Comparison of ENCODE assay signal across 28 cellular contexts in the genomic region with DNA sequence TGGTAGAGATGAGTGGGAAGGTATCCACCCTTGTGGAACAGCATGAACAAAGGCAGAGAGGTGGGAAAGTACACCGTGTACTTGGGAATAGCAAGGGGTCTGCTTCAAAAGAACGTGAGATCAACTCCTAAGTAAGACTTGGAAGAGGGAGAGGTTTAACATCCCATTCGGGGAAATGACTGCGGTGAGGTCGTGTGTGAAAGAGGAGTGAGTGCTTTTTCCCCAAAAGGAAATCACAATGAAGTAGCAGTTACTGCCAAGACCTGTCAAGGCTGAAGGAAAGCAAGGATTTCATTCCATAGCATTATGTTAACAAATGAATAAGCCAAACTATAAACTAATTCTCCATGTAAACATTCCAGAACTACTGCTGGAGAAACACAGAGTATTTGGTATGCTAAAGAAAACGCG. TPM values are rescaled to one million over a fixed set of nuclear protein-coding genes. Genes with fewer than 3 reads are reported as not detected.
DNase-seq lines count a peak whose midpoint lies in the region; ATAC-seq, FAIRE-seq and TF ChIP-seq lines count a peak whose summit lies in the region.
"Had no signal": no experiment of that assay in that cellular context is flagged by ENCODE, and none has a peak within 500 bp of the region (broad histone marks: within the 10 kb centered on the region; RNA-seq: fewer than 3 reads in every experiment).

No MANE protein-coding gene starts in this region.

- H3K27ac Mint-ChIP-seq in astrocyte (ENCODE audit: unreplicated experiment): no peak overlapping the region
- H3K27ac Mint-ChIP-seq: activated CD4-positive, alpha-beta T cell treated with anti-CD3 and anti-CD28 coated beads, Interleukin-2, amount 10 ng/mL, durations not matched to agents 7 days and 5 days; activated CD8-positive, alpha-beta memory T cell treated with anti-CD3 and anti-CD28 coated beads, Interleukin-2, amount 10 ng/mL, durations not matched to agents 7 days and 5 days; activated naive CD8-positive, alpha-beta T cell; activated T-helper 1 cell treated with anti-CD3 and anti-CD28 coated beads, Interleukin-12 subunit alpha, Interleukin-12 subunit beta, Interleukin-2, Interleukin-4 antibody, amounts not matched to agents 30 ng/mL and 10 ng/mL and 1 ng/mL, durations not matched to agents 14 hours and 24 hours and 36 hours; IgD-negative memory B cell; T-helper 1 cell treated with Interleukin-12 subunit alpha and Interleukin-12 subunit beta and Interleukin-4 antibody, amounts not matched to agents 30 μg/mL and 1 μg/mL, for 36 hours had no signal

- DNase-seq in EH (ENCODE audit: low read depth) (peak; percentile 75), astrocyte (ENCODE audit: low read depth) (peak; percentile 23), retinal pigment epithelial cell (ENCODE audit: low read depth) (peak; percentile 33), kidney (no peak), cerebellar nuclear complex (lab: John Stamatoyannopoulos, UW) (no peak)
- DNase-seq: activated CD4-positive, alpha-beta T cell treated with anti-CD3 and anti-CD28 coated beads, Interleukin-2, amount 10 ng/mL, durations not matched to agents 7 days and 5 days; activated CD8-positive, alpha-beta memory T cell treated with anti-CD3 and anti-CD28 coated beads, Interleukin-2, amount 10 ng/mL, durations not matched to agents 7 days and 5 days; brain microvascular endothelial cell; COR-L47; cortex of kidney; EL; foreskin keratinocyte; hippocampal formation; NCI-H1436; NCI-H524 treated with DMSO at 0.1 percent for 48 hours; Peyer's patch; stimulated activated CD4-positive, alpha-beta T cell treated with anti-CD3 and anti-CD28 coated beads, Interleukin-4, amount 100 ng/mL, for 24 hours; stimulated activated naive CD4-positive, alpha-beta T cell treated with Interleukin-2 at 50 U/mL for 16 hours had no signal

- H4K20me1 ChIP-seq in astrocyte (ENCODE audit: insufficient read depth, low read length): no peaks in the 10 kb centered on the region
- H4K20me1 ChIP-seq: BLaER1 had no signal

- H3K36me3 ChIP-seq in astrocyte (ENCODE audit: insufficient read depth, low read length) (no peaks in the 10 kb centered on the region), gastroesophageal sphincter (no peaks in the 10 kb centered on the region), kidney (ENCODE audit: control insufficient read depth in 1 of 2, insufficient read depth in 2 of 2, low read length in 2 of 2) (no peaks in the 10 kb centered on the region)
- H3K36me3 ChIP-seq: BLaER1, brain microvascular endothelial cell, Peyer's patch, tibial nerve had no signal

- H3K4me1 ChIP-seq in astrocyte (ENCODE audit: insufficient read depth, low read length) (no peaks in the 10 kb centered on the region), gastroesophageal sphincter (peaks cover 2 to 60% (median 5%) of the 10 kb centered on the region in 3 donors), kidney (ENCODE audit: control insufficient read depth in 1 of 2, insufficient read depth in 1 of 2, low read depth in 1 of 2, low read length in 2 of 2) (peaks cover 4 to 7% of the 10 kb centered on the region in 2 donors)
- H3K4me1 ChIP-seq: BLaER1 had no signal

- H3K9ac ChIP-seq in astrocyte (ENCODE audit: low read length): no peak overlapping the region
- H3K9ac ChIP-seq in kidney (ENCODE audit: low read length in 2 of 2): no peak overlapping the region
- H3K9ac ChIP-seq: BLaER1 had no signal

- no peaks in the 10 kb centered on the region for H3K79me2 ChIP-seq in astrocyte (ENCODE audit: insufficient read depth, low read length)

- H3K27me3 ChIP-seq in astrocyte (ENCODE audit: insufficient read depth, low read length) (peaks cover 5% of the 10 kb centered on the region), gastroesophageal sphincter (no peaks in the 10 kb centered on the region)
- H3K27me3 ChIP-seq: BLaER1, foreskin keratinocyte, Peyer's patch, tibial nerve had no signal

- no peaks in the 10 kb centered on the region for H3K27me3 Mint-ChIP-seq in astrocyte (ENCODE audit: low read depth, unreplicated experiment)

- H3K27ac ChIP-seq in astrocyte (ENCODE audit: low read depth, low read length) (no peak overlapping the region), gastroesophageal sphincter (peak overlapping the region; percentile 6 to 82 (median 76)), kidney (ENCODE audit: low read depth in 2 of 2, low read length in 2 of 2) (no peak overlapping the region)
- H3K27ac ChIP-seq: BLaER1, brain microvascular endothelial cell, foreskin keratinocyte, tibial nerve had no signal

- FAIRE-seq in astrocyte (lab: Jason Lieb, UNC): no peak
- FAIRE-seq in kidney (lab: Jason Lieb, UNC): no peak
- FAIRE-seq: endometrium had no signal

- peaks cover 8% of the 10 kb centered on the region for H3K4me1 Mint-ChIP-seq in astrocyte (ENCODE audit: low read depth, unreplicated experiment)
- H3K4me1 Mint-ChIP-seq: activated CD4-positive, alpha-beta T cell treated with anti-CD3 and anti-CD28 coated beads, Interleukin-2, amount 10 ng/mL, durations not matched to agents 7 days and 5 days; activated CD8-positive, alpha-beta memory T cell treated with anti-CD3 and anti-CD28 coated beads, Interleukin-2, amount 10 ng/mL, durations not matched to agents 7 days and 5 days; IgD-negative memory B cell had no signal

- H3K4me2 ChIP-seq in astrocyte (ENCODE audit: low read length): no peak overlapping the region
- H3K4me2 ChIP-seq: BLaER1 had no signal

- no peak for TF ChIP-seq EP300 in gastroesophageal sphincter (IDR thresholded peaks at IDR 0.05)

- H3K4me3 ChIP-seq in astrocyte (ENCODE audit: insufficient read depth, low read depth, low read length) (no peak overlapping the region), gastroesophageal sphincter (no peak overlapping the region), retinal pigment epithelial cell (ENCODE audit: low read length) (no peak overlapping the region), kidney (ENCODE audit: low read length in 2 of 2) (no peak overlapping the region)
- H3K4me3 ChIP-seq: BLaER1, Peyer's patch, tibial nerve had no signal

- H3K9me3 ChIP-seq in astrocyte (ENCODE audit: insufficient read depth, low read depth, low read length) (no peaks in the 10 kb centered on the region), gastroesophageal sphincter (no peaks in the 10 kb centered on the region), kidney (ENCODE audit: control insufficient read depth in 1 of 2, low read length in 2 of 2) (no peaks in the 10 kb centered on the region)
- H3K9me3 ChIP-seq: BLaER1, Peyer's patch, tibial nerve had no signal

- H3K36me3 Mint-ChIP-seq in astrocyte (ENCODE audit: low read depth, unreplicated experiment): no peaks in the 10 kb centered on the region
- H3K36me3 Mint-ChIP-seq: activated CD8-positive, alpha-beta memory T cell treated with anti-CD3 and anti-CD28 coated beads, Interleukin-2, amount 10 ng/mL, durations not matched to agents 7 days and 5 days had no signal

- no peaks in the 10 kb centered on the region for H3K9me3 Mint-ChIP-seq in astrocyte (ENCODE audit: unreplicated experiment)
- H3K9me3 Mint-ChIP-seq: activated CD4-positive, alpha-beta T cell treated with anti-CD3 and anti-CD28 coated beads, Interleukin-2, amount 10 ng/mL, durations not matched to agents 7 days and 5 days; activated T-helper 1 cell treated with anti-CD3 and anti-CD28 coated beads, Interleukin-12 subunit alpha, Interleukin-12 subunit beta, Interleukin-2, Interleukin-4 antibody, amounts not matched to agents 30 ng/mL and 10 ng/mL and 1 ng/mL, durations not matched to agents 14 hours and 24 hours and 36 hours; T-helper 1 cell treated with Interleukin-12 subunit alpha and Interleukin-12 subunit beta and Interleukin-4 antibody, amounts not matched to agents 30 μg/mL and 1 μg/mL, for 36 hours had no signal

- no peak overlapping the region for H2AFZ ChIP-seq in astrocyte (ENCODE audit: low read depth, low read length)

- ATAC-seq in gastroesophageal sphincter: peak; percentile 66
- no peak for ATAC-seq in HG03439 (IDR thresholded peaks at IDR 0.05; ENCODE audit: unreplicated experiment)
- ATAC-seq in SK-N-SH treated with all-trans-retinoic acid at 6 μM for 48 hours: no peak
- ATAC-seq: activated CD8-positive, alpha-beta memory T cell treated with anti-CD3 and anti-CD28 coated beads, Interleukin-2, amount 10 ng/mL, durations not matched to agents 7 days and 5 days; foreskin keratinocyte had no signal

- WGBS in gastroesophageal sphincter (ENCODE audit: low coverage in 1 of 2), 2 donors: 3 to 5% methylated on average over 7 of the region's 7 CpGs

- TF ChIP-seq CTCF in astrocyte (IDR thresholded peaks at IDR 0.05; ENCODE audit: insufficient read depth, low read depth, low read length) (no peak), gastroesophageal sphincter (IDR thresholded peaks at IDR 0.05) (no peak), retinal pigment epithelial cell (conservative IDR thresholded peaks at IDR 0.05; ENCODE audit: low read depth, low read length) (no peak), kidney (IDR thresholded peaks at IDR 0.05; ENCODE audit: borderline replicate concordance, extremely low read depth, insufficient read depth) (no peak)

- no peak for TF ChIP-seq POLR2A in gastroesophageal sphincter (IDR thresholded peaks at IDR 0.05)

- intact Hi-C loops in kidney (cut with DNase I): no loop called here

- H3K4me3 Mint-ChIP-seq in astrocyte (ENCODE audit: unreplicated experiment): no peak overlapping the region
- H3K4me3 Mint-ChIP-seq: activated CD4-positive, alpha-beta T cell treated with anti-CD3 and anti-CD28 coated beads, Interleukin-2, amount 10 ng/mL, durations not matched to agents 7 days and 5 days; activated CD8-positive, alpha-beta memory T cell treated with anti-CD3 and anti-CD28 coated beads, Interleukin-2, amount 10 ng/mL, durations not matched to agents 7 days and 5 days; activated naive CD8-positive, alpha-beta T cell; activated T-helper 1 cell treated with anti-CD3 and anti-CD28 coated beads, Interleukin-12 subunit alpha, Interleukin-12 subunit beta, Interleukin-2, Interleukin-4 antibody, amounts not matched to agents 30 ng/mL and 10 ng/mL and 1 ng/mL, durations not matched to agents 14 hours and 24 hours and 36 hours; IgD-negative memory B cell; T-helper 1 cell treated with Interleukin-12 subunit alpha and Interleukin-12 subunit beta and Interleukin-4 antibody, amounts not matched to agents 30 μg/mL and 1 μg/mL, for 36 hours had no signal

TF ChIP-seq in SK-N-SH treated with all-trans-retinoic acid at 6 μM for 48 hours, 23 proteins besides CTCF, POLR2A, EP300 and RAD21 (continues in another document):
- TF ChIP-seq SNAI2 (CRISPR knock-in tag; IDR thresholded peaks at IDR 0.05) (no peak), PPARA (CRISPR knock-in tag; IDR thresholded peaks at IDR 0.05; ENCODE audit: borderline replicate concordance) (no peak), ARNTL (CRISPR knock-in tag; IDR thresholded peaks at IDR 0.05; ENCODE audit: borderline replicate concordance, low read depth) (no peak)

RNA-seq across cellular contexts. Expression of a gene that starts 19.9 kb away (rescaled TPM):
- total RNA-seq in astrocyte (8.1 and 9.9 TPM in 2 replicates), gastroesophageal sphincter (100 to 1,000 TPM in 2 of 4 donors, 10 to 100 TPM in 2; 30.4 to 115 (median 85.2) TPM), kidney (7.0 TPM)
- polyA plus RNA-seq in kidney (ENCODE audit: insufficient read depth, low read depth, low replicate concordance): 1.3 TPM

RNA-seq across cellular contexts. Expression of a gene that starts 38.7 kb away (rescaled TPM):
- total RNA-seq in astrocyte (42.4 and 44.5 TPM in 2 replicates), gastroesophageal sphincter (10 to 100 TPM; 12.7 to 27.2 (median 21.0) TPM), kidney (18.7 TPM)
- polyA plus RNA-seq in kidney (ENCODE audit: insufficient read depth, low read depth, low replicate concordance): 15.0 TPM

RNA-seq across cellular contexts. Expression of a gene that starts 55.7 kb away (rescaled TPM):
- total RNA-seq in astrocyte: 36.4 and 38.4 TPM in 2 replicates
- total RNA-seq in gastroesophageal sphincter: 10 to 100 TPM in 2 of 4 donors, 1 to 10 TPM in 2; 9.4 to 21.3 (median 10.6) TPM
- 27.1 TPM for total RNA-seq in kidney
- polyA plus RNA-seq in kidney (ENCODE audit: insufficient read depth, low read depth, low replicate concordance): 7.8 TPM

Comparison
In these comparisons a context has a peak if more than half of its experiments do, and no peak if none do; other contexts are left out.
1. DNase-seq: peak in EH (single experiment), astrocyte (single experiment) and retinal pigment epithelial cell (single experiment); none in kidney (single experiment) and cerebellar nuclear complex (0 of 2).
2. H3K27ac ChIP-seq: peak in gastroesophageal sphincter (4 of 4); none in astrocyte (single experiment) and kidney (0 of 2).